Comparison of ENCODE assay signal across 21 cellular contexts in the genomic region with DNA sequence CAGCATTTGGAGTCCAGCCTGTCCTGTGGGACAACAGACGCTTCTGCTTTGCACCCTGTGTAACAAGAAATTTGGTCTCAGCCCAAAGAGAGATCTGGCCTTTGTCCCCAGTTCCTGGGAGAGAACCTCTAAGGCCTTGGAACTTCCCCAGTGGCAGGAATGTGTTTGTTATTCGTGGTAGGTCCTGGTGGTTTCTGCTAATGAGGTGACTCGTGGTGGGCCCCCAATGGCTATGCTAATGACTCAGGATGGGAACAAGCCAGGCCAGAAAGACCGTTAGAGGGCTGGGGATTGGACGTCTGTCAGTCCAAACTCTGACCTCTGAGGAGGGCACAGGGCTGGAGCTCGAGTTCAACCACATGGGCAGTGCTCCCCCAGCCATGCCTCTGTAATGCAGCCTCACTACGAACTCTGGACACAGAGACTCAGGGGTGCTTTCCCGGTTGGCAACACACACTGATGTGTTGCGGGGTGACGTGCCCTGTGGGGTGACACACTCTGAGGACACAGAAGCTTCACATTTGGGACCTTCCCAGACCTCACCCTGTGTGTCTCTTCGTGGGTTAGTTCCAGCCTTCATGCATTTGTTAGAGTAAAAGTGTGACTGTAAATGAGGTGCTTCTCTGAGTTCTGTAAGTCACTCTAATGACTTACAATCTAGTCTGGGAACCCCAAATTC. TPM values are rescaled to one million over a fixed set of nuclear protein-coding genes. Genes with fewer than 3 reads are reported as not detected.
DNase-seq lines count a peak whose midpoint lies in the region; ATAC-seq and TF ChIP-seq lines count a peak whose summit lies in the region.
"Had no signal": no experiment of that assay in that cellular context is flagged by ENCODE, and none has a peak within 500 bp of the region (broad histone marks: within the 10 kb centered on the region; RNA-seq: fewer than 3 reads in every experiment).

No MANE protein-coding gene starts in this region.

- no peak overlapping the region for H2BK12ac ChIP-seq in neuronal stem cell (ENCODE audit: low read length)

- H2BK15ac ChIP-seq in neuronal stem cell (ENCODE audit: low read length) = no peak overlapping the region

- peak; percentile 11 for TF ChIP-seq CTCF in fibroblast of mammary gland (conservative IDR thresholded peaks at IDR 0.05; ENCODE audit: control insufficient read depth, insufficient read depth, low read depth, low read length)

- ATAC-seq in HG03565 (IDR thresholded peaks at IDR 0.05; ENCODE audit: unreplicated experiment) = no peak
- ATAC-seq: activated CD8-positive, alpha-beta memory T cell treated with anti-CD3 and anti-CD28 coated beads, Interleukin-2, amount 10 ng/mL, durations not matched to agents 7 days and 5 days had no signal

- H3K18ac ChIP-seq in neuronal stem cell (ENCODE audit: low read length) = peak overlapping the region; percentile 6

- H3K27ac ChIP-seq in neuronal stem cell (replicated peaks; ENCODE audit: low read length) = no peak overlapping the region
- H3K27ac ChIP-seq: skin epidermis had no signal

- WGBS in neuronal stem cell (ENCODE audit: extremely low coverage in 2 of 2, insufficient read length in 2 of 2, insufficient replicate concordance in 1 of 2), 2 donors = no CpG with 5 or more reads among the region's 11 CpGs

- H4K8ac ChIP-seq in neuronal stem cell (ENCODE audit: low read depth, low read length) = no peak overlapping the region

- no peak overlapping the region for H2BK5ac ChIP-seq in neuronal stem cell (ENCODE audit: low read length)

- H3K14ac ChIP-seq in neuronal stem cell (ENCODE audit: low read length) = no peak overlapping the region

- H3K4me1 ChIP-seq in neuronal stem cell (ENCODE audit: control insufficient read depth in 2 of 2, insufficient read depth in 1 of 2, low read depth in 1 of 2, low read length in 2 of 2) = peaks cover 0 to 3% of the 10 kb centered on the region in 2 donors

- peaks cover 0 to 2% of the 10 kb centered on the region in 2 donors for H3K36me3 ChIP-seq in neuronal stem cell (replicated peaks in 1 of 2; ENCODE audit: control insufficient read depth in 2 of 2, insufficient read depth in 2 of 2, low read length in 2 of 2)

- peaks cover 0 to 18% (median 0%) of the 10 kb centered on the region in 3 experiments for H3K27me3 ChIP-seq in neuronal stem cell (ENCODE audit: control insufficient read depth in 3 of 3, insufficient read depth in 3 of 3, low read depth in 1 of 3, low read length in 3 of 3)

- no peak overlapping the region for H2AK5ac ChIP-seq in neuronal stem cell (ENCODE audit: low read depth, low read length)

- peaks cover 0 to 2% of the 10 kb centered on the region in 2 donors for H3K9me3 ChIP-seq in neuronal stem cell (replicated peaks in 1 of 2; ENCODE audit: control insufficient read depth in 2 of 2, insufficient read depth in 1 of 2, low read depth in 1 of 2, low read length in 2 of 2)

- H3K9ac ChIP-seq in neuronal stem cell (ENCODE audit: low read depth, low read length, poor library complexity) = no peak overlapping the region

- DNase-seq in EL (peak; percentile 34), LHCN-M2 (ENCODE audit: low read depth) (peak; percentile 15), fibroblast of mammary gland (ENCODE audit: low read depth) (peak; percentile 34), neuronal stem cell (ENCODE audit: low spot score) (peak; percentile 11), NCI-H226 (no peak), NCI-H2107 (lab: John Stamatoyannopoulos, UW) (no peak), NCI-H2227 (lab: John Stamatoyannopoulos, UW; ENCODE audit: unreplicated experiment) (no peak)
- DNase-seq: activated CD4-positive, CD25-positive, alpha-beta regulatory T cell treated with anti-CD3 and anti-CD28 coated beads, Interleukin-2, amount 50 U/mL, for 72 hours; activated CD8-positive, alpha-beta memory T cell treated with anti-CD3 and anti-CD28 coated beads, Interleukin-2, amount 10 ng/mL, durations not matched to agents 7 days and 5 days; activated naive CD4-positive, alpha-beta T cell; AML-193; aorta; immature natural killer cell; naive B cell; NCI-H187 treated with DMSO at 0.1 percent for 48 hours; NCI-H524; SHP77; T-helper 2 cell had no signal

- H3K4ac ChIP-seq in neuronal stem cell (ENCODE audit: low read length) = no peak overlapping the region

- no peaks in the 10 kb centered on the region for H3K79me1 ChIP-seq in neuronal stem cell (ENCODE audit: low read depth, low read length)

- H3K4me3 ChIP-seq in fibroblast of mammary gland (ENCODE audit: control insufficient read depth, low read depth, low read length) (no peak overlapping the region), neuronal stem cell (ENCODE audit: low read length in 2 of 2) (no peak overlapping the region)
- H3K4me3 ChIP-seq: skin epidermis had no signal

- no peak overlapping the region for H2BK120ac ChIP-seq in neuronal stem cell (ENCODE audit: low read depth, low read length)

- no peak overlapping the region for H3K23ac ChIP-seq in neuronal stem cell (ENCODE audit: low read depth, low read length, poor library complexity)

- H4K91ac ChIP-seq in neuronal stem cell (ENCODE audit: low read depth, low read length, poor library complexity) = no peak overlapping the region

- no peak overlapping the region for H3K4me2 ChIP-seq in neuronal stem cell (ENCODE audit: insufficient read depth, low read length, poor library complexity, severe bottlenecking)

- H2AFZ ChIP-seq in neuronal stem cell (ENCODE audit: low read length) = peak overlapping the region; percentile 56

RNA-seq across cellular contexts. Expression of a gene that starts 38.9 kb away (rescaled TPM):
- not detected in 2 replicates for total RNA-seq in LHCN-M2 (2014; rRNA removed)
- not detected for polyA plus RNA-seq in LHCN-M2 (2012)
- polyA plus RNA-seq in neuronal stem cell (2013, experiment 1 of 2) = 0.17 TPM
- 0.26 TPM for polyA plus RNA-seq in neuronal stem cell (2013, experiment 2 of 2)
- total RNA-seq: MCF 10A had no signal

Comparison
In these comparisons a context has a peak if more than half of its experiments do, and no peak if none do; other contexts are left out.
1. DNase-seq: peak in EL (single experiment), LHCN-M2 (single experiment), fibroblast of mammary gland (single experiment) and neuronal stem cell (single experiment); none in NCI-H226 (single experiment), NCI-H2107 (single experiment) and NCI-H2227 (single experiment).